ENCODE assay signal across 8 cellular contexts in genomic region chr12:123971770-123972447, GRCh38. TPM values are rescaled to one million over a fixed set of nuclear protein-coding genes. Genes with fewer than 3 reads are reported as not detected.
DNase-seq lines count a peak whose midpoint lies in the region; ATAC-seq and TF ChIP-seq lines count a peak whose summit lies in the region.

No MANE protein-coding gene starts in this region.

- peak overlapping the region; percentile 89 to 98 (median 92) for H3K27ac Mint-ChIP-seq in CD8-positive, alpha-beta memory T cell
- peak overlapping the region; percentile 88 for H3K27ac Mint-ChIP-seq in activated B cell treated with CpG ODN at 0.5 μM for 24 hours
- peak overlapping the region; percentile 94 for H3K27ac Mint-ChIP-seq in chondrocyte (ENCODE audit: unreplicated experiment)

- H3K27ac ChIP-seq in CD8-positive, alpha-beta memory T cell (ENCODE audit: low read depth, low read length) = peak overlapping the region; percentile 62

- POLR2A ChIA-PET in CD8-positive, alpha-beta memory T cell (lab: Charles Lee) = interaction anchor here (0.7 to 1.0 kb wide), 3 partner anchors 57 to 544 kb away, joined by 3 to 7 read pairs (median 3); partner anchors contain the start of gene DDX55
- POLR2A ChIA-PET in activated B cell treated with CpG ODN at 0.5 μM for 24 hours (lab: Charles Lee) = interaction anchor here (0.6 to 1.2 kb wide), 6 partner anchors 260 to 968 kb away, joined by 3 to 8 read pairs (median 3); partner anchors contain the start of gene ATP6V0A2

- H3K4me3 ChIP-seq in CD8-positive, alpha-beta memory T cell (ENCODE audit: low read length) = peak overlapping the region; percentile 42
- peak overlapping the region; percentile 66 for H3K4me3 ChIP-seq in LNCaP clone FGC (ENCODE audit: low read depth, low read length)

- intact Hi-C loops in activated B cell treated with CpG ODN at 0.5 μM for 24 hours (cut with micrococcal nuclease) = loop anchor here (5.0 to 10.0 kb wide), 3 partner anchors 595 to 1707 kb away; partner anchors contain the start of genes MPHOSPH9, MTRFR, NCOR2 and VPS33A

- CTCF ChIA-PET in CD8-positive, alpha-beta memory T cell (lab: Charles Lee) = interaction anchor here (1.2 to 1.3 kb wide), 2 partner anchors 12 to 34 kb away, joined by 4 to 5 read pairs; no protein-coding TSS in a partner anchor
- CTCF ChIA-PET in activated B cell treated with CpG ODN at 0.5 μM for 24 hours (lab: Charles Lee) = interaction anchor here (1.1 kb wide), 1 partner anchor 10 kb away, joined by 4 read pairs; no protein-coding TSS in a partner anchor

- DNase-seq in CD8-positive, alpha-beta memory T cell = peak; percentile 12 to 57 (median 38)
- DNase-seq in LNCaP clone FGC (ENCODE audit: low read depth) = no peak
- DNase-seq in activated B cell treated with CpG ODN at 0.5 μM for 24 hours = peak; percentile 49
- DNase-seq in chondrocyte (ENCODE audit: low spot score) = no peak
- DNase-seq in left kidney (ENCODE audit: low read depth, low spot score) = peak; percentile 78
- peak; percentile 22 for DNase-seq in stimulated activated CD4-positive, alpha-beta T cell treated with anti-CD3 and anti-CD28 coated beads, Interleukin-4, amount 100 ng/mL, for 1 hour
- DNase-seq in NCI-H1048 (lab: John Stamatoyannopoulos, UW) = no peak

- no peaks in the 10 kb centered on the region for H3K9me3 Mint-ChIP-seq in CD8-positive, alpha-beta memory T cell
- no peaks in the 10 kb centered on the region for H3K9me3 Mint-ChIP-seq in activated B cell treated with CpG ODN at 0.5 μM for 24 hours
- H3K9me3 Mint-ChIP-seq in chondrocyte (ENCODE audit: low read depth) = no peaks in the 10 kb centered on the region

- no peaks in the 10 kb centered on the region for H3K27me3 ChIP-seq in CD8-positive, alpha-beta memory T cell (ENCODE audit: insufficient read depth, low read length, poor library complexity, severe bottlenecking)

- H3K4me3 Mint-ChIP-seq in CD8-positive, alpha-beta memory T cell = peak overlapping the region; percentile 88 to 97 (median 92)
- peak overlapping the region; percentile 91 for H3K4me3 Mint-ChIP-seq in activated B cell treated with CpG ODN at 0.5 μM for 24 hours
- H3K4me3 Mint-ChIP-seq in chondrocyte (ENCODE audit: unreplicated experiment) = peak overlapping the region; percentile 89

- H3K4me1 Mint-ChIP-seq in CD8-positive, alpha-beta memory T cell = peaks cover 28 to 59% (median 58%) of the 10 kb centered on the region in 3 donors
- H3K4me1 Mint-ChIP-seq in activated B cell treated with CpG ODN at 0.5 μM for 24 hours (peaks cover 17% of the 10 kb centered on the region), chondrocyte (ENCODE audit: low read depth) (peaks cover 65% of the 10 kb centered on the region)

- TF ChIP-seq CTCF in LNCaP clone FGC (IDR thresholded peaks at IDR 0.05; ENCODE audit: control insufficient read depth, extremely low read depth, insufficient read depth) (no peak), activated B cell treated with CpG ODN at 0.5 μM for 24 hours (IDR thresholded peaks at IDR 0.05) (no peak), chondrocyte (IDR thresholded peaks at IDR 0.05) (no peak)

- peak; percentile 9 for ATAC-seq in GM21619 (IDR thresholded peaks at IDR 0.05; ENCODE audit: unreplicated experiment)
- no peak for ATAC-seq in activated B cell treated with CpG ODN at 0.5 μM for 24 hours (ENCODE audit: low read depth)

- no peaks in the 10 kb centered on the region for H3K27me3 Mint-ChIP-seq in CD8-positive, alpha-beta memory T cell
- H3K27me3 Mint-ChIP-seq in activated B cell treated with CpG ODN at 0.5 μM for 24 hours = no peaks in the 10 kb centered on the region
- no peaks in the 10 kb centered on the region for H3K27me3 Mint-ChIP-seq in chondrocyte (ENCODE audit: low read depth)

- H3K36me3 ChIP-seq in CD8-positive, alpha-beta memory T cell (ENCODE audit: insufficient read depth, low read length) = peaks cover 4% of the 10 kb centered on the region

- no peaks in the 10 kb centered on the region for H3K9me3 ChIP-seq in CD8-positive, alpha-beta memory T cell (ENCODE audit: low read length)

- peaks cover 0 to 23% (median 4%) of the 10 kb centered on the region in 3 donors for H3K36me3 Mint-ChIP-seq in CD8-positive, alpha-beta memory T cell
- H3K36me3 Mint-ChIP-seq in activated B cell treated with CpG ODN at 0.5 μM for 24 hours (ENCODE audit: low read depth) = peaks cover 23% of the 10 kb centered on the region
- H3K36me3 Mint-ChIP-seq in chondrocyte (ENCODE audit: low read depth) = peaks cover 5% of the 10 kb centered on the region

- H3K4me1 ChIP-seq in CD8-positive, alpha-beta memory T cell (ENCODE audit: insufficient read depth, low read length) = peaks cover 18% of the 10 kb centered on the region

RNA-seq across cellular contexts. Expression of gene CCDC92, which starts 0.7 kb away (rescaled TPM):
- total RNA-seq in CD8-positive, alpha-beta memory T cell = 10 to 100 TPM; 10.2 to 12.9 TPM
- 48.9 TPM for polyA plus RNA-seq in CD8-positive, alpha-beta memory T cell
- total RNA-seq in activated B cell treated with CpG ODN at 0.5 μM for 24 hours = 21.5 and 23.7 TPM in 2 replicates
- total RNA-seq in chondrocyte = 63.0 to 74.7 TPM (median 68.8 TPM) in 3 replicates

RNA-seq across cellular contexts. Expression of gene ZNF664, which starts 1.1 kb away (rescaled TPM):
- total RNA-seq in CD8-positive, alpha-beta memory T cell = 10 to 100 TPM; 73.0 to 75.8 TPM
- 10.8 TPM for polyA plus RNA-seq in CD8-positive, alpha-beta memory T cell
- total RNA-seq in activated B cell treated with CpG ODN at 0.5 μM for 24 hours = 35.6 and 40.7 TPM in 2 replicates
- 86.7 to 99.8 TPM (median 88.0 TPM) in 3 replicates for total RNA-seq in chondrocyte

Comparison
In these comparisons a context has a peak if more than half of its experiments do, and no peak if none do; other contexts are left out.
1. DNase-seq: peak in CD8-positive, alpha-beta memory T cell (5 of 5), activated B cell treated with CpG ODN at 0.5 μM for 24 hours (single experiment), left kidney (single experiment) and stimulated activated CD4-positive, alpha-beta T cell treated with anti-CD3 and anti-CD28 coated beads, Interleukin-4, amount 100 ng/mL, for 1 hour (single experiment); none in LNCaP clone FGC (single experiment), chondrocyte (single experiment) and NCI-H1048 (single experiment).
2. Peak in every context shown above with its lines, with median percentiles within 50 percentile points of each other: H3K27ac Mint-ChIP-seq and H3K4me3 Mint-ChIP-seq.